1 cellular context compared by ENCODE assay signal in genomic region chr12:60501124-60501729, GRCh38.
TF ChIP-seq lines count a peak whose summit lies in the region.

No MANE protein-coding gene starts in this region.

TF ChIP-seq in WTC11, 78 proteins besides CTCF, POLR2A, EP300 and RAD21 (continued from another document):
- TF ChIP-seq PRDM15 (CRISPR knock-in tag; IDR thresholded peaks at IDR 0.05), result no peak
- TF ChIP-seq E2F5 (CRISPR knock-in tag; IDR thresholded peaks at IDR 0.05), result no peak
- no peak for TF ChIP-seq PREB (CRISPR knock-in tag; IDR thresholded peaks at IDR 0.05; ENCODE audit: borderline replicate concordance)
- no peak for TF ChIP-seq ZNF512 (CRISPR knock-in tag; IDR thresholded peaks at IDR 0.05; ENCODE audit: borderline replicate concordance)
- no peak for TF ChIP-seq NR2C2 (CRISPR knock-in tag; IDR thresholded peaks at IDR 0.05)
- no peak for TF ChIP-seq NR1H2 (CRISPR knock-in tag; IDR thresholded peaks at IDR 0.05)
- no peak for TF ChIP-seq SP1 (CRISPR knock-in tag; conservative IDR thresholded peaks at IDR 0.05)
- TF ChIP-seq ZNF219 (CRISPR knock-in tag; IDR thresholded peaks at IDR 0.05; ENCODE audit: borderline replicate concordance), result no peak
- TF ChIP-seq, protein P1, sequence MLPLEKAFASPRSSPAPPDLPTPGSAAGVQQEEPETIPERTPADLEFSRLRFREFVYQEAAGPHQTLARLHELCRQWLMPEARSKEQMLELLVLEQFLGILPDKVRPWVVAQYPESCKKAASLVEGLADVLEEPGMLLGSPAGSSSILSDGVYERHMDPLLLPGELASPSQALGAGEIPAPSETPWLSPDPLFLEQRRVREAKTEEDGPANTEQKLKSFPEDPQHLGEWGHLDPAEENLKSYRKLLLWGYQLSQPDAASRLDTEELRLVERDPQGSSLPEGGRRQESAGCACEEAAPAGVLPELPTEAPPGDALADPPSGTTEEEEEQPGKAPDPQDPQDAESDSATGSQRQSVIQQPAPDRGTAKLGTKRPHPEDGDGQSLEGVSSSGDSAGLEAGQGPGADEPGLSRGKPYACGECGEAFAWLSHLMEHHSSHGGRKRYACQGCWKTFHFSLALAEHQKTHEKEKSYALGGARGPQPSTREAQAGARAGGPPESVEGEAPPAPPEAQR (CRISPR knock-in tag; IDR thresholded peaks at IDR 0.05), result no peak
- TF ChIP-seq, protein P2, sequence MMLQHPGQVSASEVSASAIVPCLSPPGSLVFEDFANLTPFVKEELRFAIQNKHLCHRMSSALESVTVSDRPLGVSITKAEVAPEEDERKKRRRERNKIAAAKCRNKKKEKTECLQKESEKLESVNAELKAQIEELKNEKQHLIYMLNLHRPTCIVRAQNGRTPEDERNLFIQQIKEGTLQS (CRISPR knock-in tag; conservative IDR thresholded peaks at IDR 0.05), result no peak
